9 cellular contexts compared by ENCODE assay signal in the genomic region with DNA sequence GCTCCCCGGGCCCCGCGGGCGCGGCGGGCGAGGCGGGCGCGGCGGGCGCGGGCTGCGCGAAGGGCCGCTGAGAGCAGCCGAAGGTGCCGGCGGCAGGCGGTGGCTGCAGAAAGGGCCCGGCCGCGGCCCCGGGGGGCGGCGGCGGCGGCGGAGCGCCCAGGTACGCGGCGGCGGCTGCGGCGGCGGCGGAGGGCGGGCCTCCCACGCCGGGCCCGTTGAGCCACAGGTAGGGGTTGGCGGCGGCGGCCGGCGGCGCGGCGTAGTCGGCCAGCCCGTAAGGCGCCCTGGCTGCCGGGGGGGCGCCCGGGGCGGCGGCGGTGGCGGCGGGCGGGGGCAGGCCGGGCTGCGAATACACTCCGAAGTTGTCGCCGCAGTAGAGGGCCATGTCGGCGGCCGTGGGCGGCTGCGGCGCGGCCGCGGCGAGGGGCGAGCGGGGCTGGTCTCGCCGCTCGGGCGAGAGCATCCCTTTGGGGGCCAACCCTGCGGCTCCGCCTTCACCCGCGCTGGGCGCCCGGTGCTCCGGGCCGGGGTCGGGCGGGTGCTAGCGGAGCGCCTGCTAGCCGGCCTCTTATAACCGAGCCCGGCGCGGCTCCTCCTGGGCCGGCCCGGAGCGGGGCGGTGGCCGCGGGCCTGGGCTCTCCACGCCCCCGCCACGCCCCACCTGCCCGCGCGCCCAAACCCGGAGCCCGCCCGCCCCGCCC. TPM values are rescaled to one million over a fixed set of nuclear protein-coding genes. Genes with fewer than 3 reads are reported as not detected.
DNase-seq lines count a peak whose midpoint lies in the region; ATAC-seq lines count a peak whose summit lies in the region.
"Had no signal": no experiment of that assay in that cellular context is flagged by ENCODE, and none has a peak within 500 bp of the region (broad histone marks: within the 10 kb centered on the region; RNA-seq: fewer than 3 reads in every experiment).

A gene (minus strand): TSS at position 543 of the 701 bp plus-strand sequence. CDS start 158 bp downstream, at position 385.

- H3K9me3 Mint-ChIP-seq in stimulated activated naive B cell treated with anti-CD40 and anti-IgM and Interleukin-4, amounts not matched to agents 10 μg/mL and 1 μg/mL and 100 μg/mL, for 72 hours: no peaks in the 10 kb centered on the region

- DNase-seq in DMS53 (lab: John Stamatoyannopoulos, UW) (peak; percentile 83), DMS53 treated with DMSO at 0.1 percent for 48 hours (lab: John Stamatoyannopoulos, UW; ENCODE audit: unreplicated experiment) (no peak), T-helper 17 cell (peak in 1 of 3 donors; percentile 12), germinal center (ENCODE audit: low spot score) (peak; percentile 15), OCI-M1 (lab: John Stamatoyannopoulos, UW) (no peak), hypothalamus (lab: John Stamatoyannopoulos, UW) (no peak)
- no peak for DNase-seq in stimulated activated naive B cell treated with anti-CD40 and anti-IgM and Interleukin-4, amounts not matched to agents 10 μg/mL and 1 μg/mL and 100 μg/mL, for 72 hours

- H3K4me3 Mint-ChIP-seq in T-helper 17 cell: peak within 1 kb of the TSS; percentile 86
- peak within 1 kb of the TSS; percentile 80 to 85 for H3K4me3 Mint-ChIP-seq in stimulated activated naive B cell treated with anti-CD40 and anti-IgM and Interleukin-4, amounts not matched to agents 10 μg/mL and 1 μg/mL and 100 μg/mL, for 72 hours

- ATAC-seq in T-helper 17 cell: peak; percentile 47
- ATAC-seq in stimulated activated naive B cell treated with anti-CD40 and anti-IgM and Interleukin-4, amounts not matched to agents 10 μg/mL and 1 μg/mL and 100 μg/mL, for 72 hours (replicated peaks): peak; percentile 43 to 49
- ATAC-seq in GM21528 (IDR thresholded peaks at IDR 0.05; ENCODE audit: low FRiP score, unreplicated experiment): no peak

- H3K27ac Mint-ChIP-seq in T-helper 17 cell: no peak within 1 kb of the TSS
- peak within 1 kb of the TSS; percentile 47 for H3K27ac Mint-ChIP-seq in stimulated activated naive B cell treated with anti-CD40 and anti-IgM and Interleukin-4, amounts not matched to agents 10 μg/mL and 1 μg/mL and 100 μg/mL, for 72 hours

- peaks cover 14% of the 10 kb centered on the region for H3K4me1 Mint-ChIP-seq in T-helper 17 cell
- H3K4me1 Mint-ChIP-seq in stimulated activated naive B cell treated with anti-CD40 and anti-IgM and Interleukin-4, amounts not matched to agents 10 μg/mL and 1 μg/mL and 100 μg/mL, for 72 hours: peaks cover 9 to 13% of the 10 kb centered on the region in 2 donors

- peaks cover 53% of the 10 kb centered on the region for H3K27me3 Mint-ChIP-seq in T-helper 17 cell
- H3K27me3 Mint-ChIP-seq in stimulated activated naive B cell treated with anti-CD40 and anti-IgM and Interleukin-4, amounts not matched to agents 10 μg/mL and 1 μg/mL and 100 μg/mL, for 72 hours: peaks cover 50 to 65% of the 10 kb centered on the region in 2 donors

- H3K36me3 Mint-ChIP-seq in T-helper 17 cell (ENCODE audit: low read depth): no peaks in the 10 kb centered on the region
- no peaks in the 10 kb centered on the region for H3K36me3 Mint-ChIP-seq in stimulated activated naive B cell treated with anti-CD40 and anti-IgM and Interleukin-4, amounts not matched to agents 10 μg/mL and 1 μg/mL and 100 μg/mL, for 72 hours

- no peaks in the 10 kb centered on the region for H3K9me3 ChIP-seq in T-helper 17 cell (ENCODE audit: control insufficient read depth, low read length, poor library complexity, severe bottlenecking)

RNA-seq across cellular contexts. Expression of the gene that starts here (rescaled TPM):
- not detected for total RNA-seq in T-helper 17 cell
- total RNA-seq: glomerular endothelial cell had no signal

Comparison
In these comparisons a context has a peak if more than half of its experiments do, and no peak if none do; other contexts are left out.
1. DNase-seq: peak in DMS53 (single experiment) and germinal center (single experiment); none in DMS53 treated with DMSO at 0.1 percent for 48 hours (single experiment), stimulated activated naive B cell treated with anti-CD40 and anti-IgM and Interleukin-4, amounts not matched to agents 10 μg/mL and 1 μg/mL and 100 μg/mL, for 72 hours (single experiment), OCI-M1 (single experiment) and hypothalamus (0 of 51).
2. Peak in ATAC-seq in T-helper 17 cell; RNA of the gene not detected or under 1 TPM.